In genomic region chr2:240567872-240568677, GRCh38 we compare ENCODE assay signal across 1 cellular context.
TF ChIP-seq lines count a peak whose summit lies in the region.

TSS of gene RNPEPL1 (plus strand) at chr2:240568484. CDS start at chr2:240568587, 103 bp downstream.

TF ChIP-seq in HepG2, 621 proteins besides CTCF, POLR2A, EP300 and RAD21 (continued from another document and continues in another):
- TF ChIP-seq RERE (CRISPR knock-in tag; IDR thresholded peaks at IDR 0.05; ENCODE audit: low read depth) (no peak), ZC3H13 (CRISPR knock-in tag; IDR thresholded peaks at IDR 0.05) (no peak), ZNF44 (CRISPR knock-in tag; IDR thresholded peaks at IDR 0.05) (peak; percentile 56; the same call in 1 of the 2 replicates), HOXA7 (CRISPR knock-in tag; IDR thresholded peaks at IDR 0.05) (no peak), ZFAT (CRISPR knock-in tag; conservative IDR thresholded peaks at IDR 0.05) (no peak), ZBTB7B (CRISPR knock-in tag; IDR thresholded peaks at IDR 0.05) (peak; percentile 52; the same call in 1 of the 2 replicates), ZNF850 (CRISPR knock-in tag; conservative IDR thresholded peaks at IDR 0.05) (no peak), POLR2G (IDR thresholded peaks at IDR 0.05; ENCODE audit: low read depth, low read length) (no peak; the same call in 1 of the 2 replicates), CENPT (CRISPR knock-in tag; IDR thresholded peaks at IDR 0.05; ENCODE audit: low read depth) (peak; percentile 70; the same call in 1 of the 2 replicates), YY1 (IDR thresholded peaks at IDR 0.05; ENCODE audit: insufficient read depth, insufficient replicate concordance, low read depth, low read length) (no peak), HBP1 (CRISPR knock-in tag; IDR thresholded peaks at IDR 0.05; ENCODE audit: low read depth) (no peak), MAZ (IDR thresholded peaks at IDR 0.05; ENCODE audit: borderline replicate concordance, low read depth, low read length) (no peak), MAZ (CRISPR knock-in tag; IDR thresholded peaks at IDR 0.05; ENCODE audit: low read depth) (peak; percentile 32; the same call in 1 of the 2 replicates), ZNF639 (CRISPR knock-in tag; conservative IDR thresholded peaks at IDR 0.05) (no peak), KIAA2018 (CRISPR knock-in tag; IDR thresholded peaks at IDR 0.05; ENCODE audit: borderline replicate concordance) (no peak), ZNF121 (CRISPR knock-in tag; IDR thresholded peaks at IDR 0.05) (no peak), MED13 (CRISPR knock-in tag; IDR thresholded peaks at IDR 0.05) (no peak), ZNF616 (CRISPR knock-in tag; IDR thresholded peaks at IDR 0.05; ENCODE audit: low read depth) (no peak), ZBTB43 (CRISPR knock-in tag; conservative IDR thresholded peaks at IDR 0.05) (no peak), SETDB1 (CRISPR knock-in tag; IDR thresholded peaks at IDR 0.05; ENCODE audit: borderline replicate concordance) (no peak), BCLAF1 (IDR thresholded peaks at IDR 0.05) (no peak), SMAD1 (CRISPR knock-in tag; IDR thresholded peaks at IDR 0.05; ENCODE audit: borderline replicate concordance, low read depth) (no peak), XRCC5 (optimal IDR thresholded peaks at IDR 0.05; ENCODE audit: low read length) (no peak), MYC (CRISPR knock-in tag; IDR thresholded peaks at IDR 0.05; ENCODE audit: borderline replicate concordance) (peak; percentile 65)
- TF ChIP-seq, protein P1, sequence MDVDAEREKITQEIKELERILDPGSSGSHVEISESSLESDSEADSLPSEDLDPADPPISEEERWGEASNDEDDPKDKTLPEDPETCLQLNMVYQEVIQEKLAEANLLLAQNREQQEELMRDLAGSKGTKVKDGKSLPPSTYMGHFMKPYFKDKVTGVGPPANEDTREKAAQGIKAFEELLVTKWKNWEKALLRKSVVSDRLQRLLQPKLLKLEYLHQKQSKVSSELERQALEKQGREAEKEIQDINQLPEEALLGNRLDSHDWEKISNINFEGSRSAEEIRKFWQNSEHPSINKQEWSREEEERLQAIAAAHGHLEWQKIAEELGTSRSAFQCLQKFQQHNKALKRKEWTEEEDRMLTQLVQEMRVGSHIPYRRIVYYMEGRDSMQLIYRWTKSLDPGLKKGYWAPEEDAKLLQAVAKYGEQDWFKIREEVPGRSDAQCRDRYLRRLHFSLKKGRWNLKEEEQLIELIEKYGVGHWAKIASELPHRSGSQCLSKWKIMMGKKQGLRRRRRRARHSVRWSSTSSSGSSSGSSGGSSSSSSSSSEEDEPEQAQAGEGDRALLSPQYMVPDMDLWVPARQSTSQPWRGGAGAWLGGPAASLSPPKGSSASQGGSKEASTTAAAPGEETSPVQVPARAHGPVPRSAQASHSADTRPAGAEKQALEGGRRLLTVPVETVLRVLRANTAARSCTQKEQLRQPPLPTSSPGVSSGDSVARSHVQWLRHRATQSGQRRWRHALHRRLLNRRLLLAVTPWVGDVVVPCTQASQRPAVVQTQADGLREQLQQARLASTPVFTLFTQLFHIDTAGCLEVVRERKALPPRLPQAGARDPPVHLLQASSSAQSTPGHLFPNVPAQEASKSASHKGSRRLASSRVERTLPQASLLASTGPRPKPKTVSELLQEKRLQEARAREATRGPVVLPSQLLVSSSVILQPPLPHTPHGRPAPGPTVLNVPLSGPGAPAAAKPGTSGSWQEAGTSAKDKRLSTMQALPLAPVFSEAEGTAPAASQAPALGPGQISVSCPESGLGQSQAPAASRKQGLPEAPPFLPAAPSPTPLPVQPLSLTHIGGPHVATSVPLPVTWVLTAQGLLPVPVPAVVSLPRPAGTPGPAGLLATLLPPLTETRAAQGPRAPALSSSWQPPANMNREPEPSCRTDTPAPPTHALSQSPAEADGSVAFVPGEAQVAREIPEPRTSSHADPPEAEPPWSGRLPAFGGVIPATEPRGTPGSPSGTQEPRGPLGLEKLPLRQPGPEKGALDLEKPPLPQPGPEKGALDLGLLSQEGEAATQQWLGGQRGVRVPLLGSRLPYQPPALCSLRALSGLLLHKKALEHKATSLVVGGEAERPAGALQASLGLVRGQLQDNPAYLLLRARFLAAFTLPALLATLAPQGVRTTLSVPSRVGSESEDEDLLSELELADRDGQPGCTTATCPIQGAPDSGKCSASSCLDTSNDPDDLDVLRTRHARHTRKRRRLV (CRISPR knock-in tag; IDR thresholded peaks at IDR 0.05) = no peak
- TF ChIP-seq, protein P2, sequence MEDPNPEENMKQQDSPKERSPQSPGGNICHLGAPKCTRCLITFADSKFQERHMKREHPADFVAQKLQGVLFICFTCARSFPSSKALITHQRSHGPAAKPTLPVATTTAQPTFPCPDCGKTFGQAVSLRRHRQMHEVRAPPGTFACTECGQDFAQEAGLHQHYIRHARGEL (CRISPR knock-in tag; IDR thresholded peaks at IDR 0.05) = no peak
